ENCODE assay signal across 10 cellular contexts in the genomic region with DNA sequence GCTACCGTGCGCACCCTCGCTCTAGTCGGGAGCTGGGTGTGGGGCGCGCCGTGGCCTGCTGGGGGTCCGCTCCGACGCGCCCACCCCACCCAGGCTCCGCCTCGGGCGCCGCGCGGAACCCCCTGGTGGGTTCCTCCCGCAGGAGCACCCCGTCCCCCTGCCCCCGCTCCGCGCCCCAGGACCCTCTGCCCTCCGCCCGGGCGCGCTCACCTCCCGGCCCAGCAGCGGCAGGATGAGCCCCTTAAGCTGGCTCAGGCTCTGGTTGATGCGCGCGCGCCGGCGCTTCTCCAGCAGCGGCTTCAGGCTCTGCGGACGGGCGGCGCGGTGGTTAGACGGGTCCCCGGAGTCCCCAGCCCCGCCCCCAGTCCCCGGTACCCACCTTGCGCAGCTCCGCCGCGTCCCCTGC. TPM values are rescaled to one million over a fixed set of nuclear protein-coding genes. Genes with fewer than 3 reads are reported as not detected.
DNase-seq lines count a peak whose midpoint lies in the region; ATAC-seq and TF ChIP-seq lines count a peak whose summit lies in the region.
"Had no signal": no experiment of that assay in that cellular context is flagged by ENCODE, and none has a peak within 500 bp of the region (broad histone marks: within the 10 kb centered on the region; RNA-seq: fewer than 3 reads in every experiment).

No MANE protein-coding gene starts in this region.

- H3K27ac Mint-ChIP-seq in glutamatergic neuron (ENCODE audit: unreplicated experiment), result peak overlapping the region; percentile 48

- peak; percentile 54 for ATAC-seq in Panc1
- no peak for ATAC-seq in GM21786 (IDR thresholded peaks at IDR 0.05; ENCODE audit: unreplicated experiment)
- ATAC-seq in GM18867 (IDR thresholded peaks at IDR 0.05; ENCODE audit: unreplicated experiment), result no peak

- BruUV-seq in Panc1 (replicated peaks; lab: Mats Ljungman, UMichigan), result no TSS peak

- intact Hi-C loops in Panc1 (cut with micrococcal nuclease; ENCODE audit: unreplicated experiment), result no loop called here

- no peak overlapping the region for H3K27ac ChIP-seq in Panc1 (ENCODE audit: low read length)

- peaks cover 8% of the 10 kb centered on the region for H3K4me1 Mint-ChIP-seq in glutamatergic neuron (ENCODE audit: low read depth, unreplicated experiment)

- H3K9me3 ChIP-seq in Panc1 (ENCODE audit: control insufficient read depth, insufficient read depth, low read depth, low read length) (no peaks in the 10 kb centered on the region), skeletal muscle satellite cell (replicated peaks; ENCODE audit: low read length) (no peaks in the 10 kb centered on the region)

- H3K27me3 Mint-ChIP-seq in glutamatergic neuron (ENCODE audit: unreplicated experiment), result peaks cover 27% of the 10 kb centered on the region

- DNase-seq in NCI-H2171 (lab: John Stamatoyannopoulos, UW) (peak; percentile 18), NCI-H2171 treated with DMSO at 0.1 percent for 48 hours (lab: John Stamatoyannopoulos, UW) (no peak), Panc1 (ENCODE audit: low read depth, low spot score) (no peak), glutamatergic neuron (peak; percentile 77), NCI-H345 treated with DMSO at 0.1 percent for 48 hours (lab: John Stamatoyannopoulos, UW; ENCODE audit: unreplicated experiment) (no peak)
- DNase-seq: caudate nucleus, NCI-H1092 had no signal

- H3K27me3 ChIP-seq in Panc1 (ENCODE audit: control insufficient read depth, insufficient read depth, low read length) (no peaks in the 10 kb centered on the region), skeletal muscle satellite cell (ENCODE audit: control insufficient read depth, insufficient read depth, low read length) (peaks cover 87% of the 10 kb centered on the region)

- H3K4me2 ChIP-seq in skeletal muscle satellite cell (ENCODE audit: low read length), result peak overlapping the region; percentile 66

- CTCF ChIA-PET in Panc1 (lab: Charles Lee), result interaction anchor here (0.5 to 1.8 kb wide), 5 partner anchors 18 to 214 kb away, joined by 3 to 11 read pairs (median 4); no protein-coding TSS in a partner anchor

- no peaks in the 10 kb centered on the region; the same call in 1 of the 2 replicates for H3K36me3 ChIP-seq in Panc1 (ENCODE audit: control insufficient read depth, insufficient read depth, low read length)
- H3K36me3 ChIP-seq in skeletal muscle satellite cell (ENCODE audit: insufficient read depth, low read length), result no peaks in the 10 kb centered on the region

- in situ Hi-C loops in Panc1 (cut with HindIII; ENCODE audit: low pct_unique_long_range_greater_than_20kb, low sequenced_read_pairs), result no loop called here

- H3K9me3 Mint-ChIP-seq in glutamatergic neuron (ENCODE audit: unreplicated experiment), result peaks cover 14% of the 10 kb centered on the region

- peak overlapping the region; percentile 82 for H3K4me3 Mint-ChIP-seq in glutamatergic neuron (ENCODE audit: unreplicated experiment)

- POLR2A ChIA-PET in Panc1 (lab: Charles Lee), result interaction anchor here (0.6 kb wide), 2 partner anchors 184 to 1630 kb away, joined by 3 to 7 read pairs; no protein-coding TSS in a partner anchor

- H3K36me3 Mint-ChIP-seq in glutamatergic neuron (ENCODE audit: unreplicated experiment), result no peaks in the 10 kb centered on the region

- H3K4me3 ChIP-seq in Panc1 (ENCODE audit: low read depth in 2 of 2, low read length in 2 of 2) (peak overlapping the region; percentile 41 to 45), skeletal muscle satellite cell (ENCODE audit: low read length) (no peak overlapping the region)

- peaks cover 23% of the 10 kb centered on the region for H3K4me1 ChIP-seq in Panc1 (ENCODE audit: control insufficient read depth, insufficient read depth, low read length)
- H3K4me1 ChIP-seq in skeletal muscle satellite cell (ENCODE audit: control insufficient read depth, insufficient read depth, low read length), result peaks cover 30% of the 10 kb centered on the region

- H3K9ac ChIP-seq in skeletal muscle satellite cell (ENCODE audit: low read depth, low read length), result no peak overlapping the region

- TF ChIP-seq CTCF in Panc1 (IDR thresholded peaks at IDR 0.05), result no peak
- no peak for TF ChIP-seq CTCF in glutamatergic neuron (IDR thresholded peaks at IDR 0.05; ENCODE audit: partially characterized antibody, unreplicated experiment)

RNA-seq across cellular contexts. Expression of a gene that starts 0.3 kb away (rescaled TPM):
- total RNA-seq in Panc1 (2021; ENCODE audit: unreplicated experiment) (11.1 TPM), glutamatergic neuron (ENCODE audit: unreplicated experiment) (54.6 TPM)
- 18.8 TPM for polyA plus RNA-seq in Panc1 (2012; ENCODE audit: insufficient read length)
- under 0.01 TPM in 1 of 2 replicates, not detected in the other for total RNA-seq in skeletal muscle satellite cell (2012; rRNA removed)

RNA-seq across cellular contexts. Expression of a gene that starts 5.2 kb away (rescaled TPM):
- total RNA-seq in Panc1 (2021; ENCODE audit: unreplicated experiment) (8.5 TPM), glutamatergic neuron (ENCODE audit: unreplicated experiment) (25.7 TPM)
- polyA plus RNA-seq in Panc1 (2012; ENCODE audit: insufficient read length), result 13.6 TPM
- total RNA-seq in skeletal muscle satellite cell (2012; rRNA removed), result under 0.01 TPM in 1 of 2 replicates, not detected in the other

RNA-seq across cellular contexts. Expression of a gene that starts 25.8 kb away (rescaled TPM):
- total RNA-seq in Panc1 (2021; ENCODE audit: unreplicated experiment) (120 TPM), glutamatergic neuron (ENCODE audit: unreplicated experiment) (175 TPM)
- polyA plus RNA-seq in Panc1 (2012; ENCODE audit: insufficient read length), result 194 TPM
- 37.1 and 45.9 TPM in 2 replicates for total RNA-seq in skeletal muscle satellite cell (2012; rRNA removed)

RNA-seq across cellular contexts. Expression of a gene that starts 46.6 kb away (rescaled TPM):
- total RNA-seq in Panc1 (2021; ENCODE audit: unreplicated experiment) (7.0 TPM), glutamatergic neuron (ENCODE audit: unreplicated experiment) (47.5 TPM)
- polyA plus RNA-seq in Panc1 (2012; ENCODE audit: insufficient read length), result 14.2 TPM
- 1.3 TPM in 2 replicates for total RNA-seq in skeletal muscle satellite cell (2012; rRNA removed)

Comparison
In these comparisons a context has a peak if more than half of its experiments do, and no peak if none do; other contexts are left out.
1. DNase-seq: peak in NCI-H2171 (single experiment) and glutamatergic neuron (single experiment); none in NCI-H2171 treated with DMSO at 0.1 percent for 48 hours (single experiment), Panc1 (single experiment) and NCI-H345 treated with DMSO at 0.1 percent for 48 hours (single experiment).